ENCODE assay signal across 10 cellular contexts in genomic region chr19:32223595-32224370, GRCh38.
DNase-seq lines count a peak whose midpoint lies in the region; ATAC-seq, FAIRE-seq and TF ChIP-seq lines count a peak whose summit lies in the region.
"Had no signal": no experiment of that assay in that cellular context is flagged by ENCODE, and none has a peak within 500 bp of the region (broad histone marks: within the 10 kb centered on the region; RNA-seq: fewer than 3 reads in every experiment).

No MANE protein-coding gene starts in this region.

- H3K27ac ChIP-seq in K562 (ENCODE audit: extremely low read depth, low read depth, low read length) (no peak overlapping the region), mesodermal cell (ENCODE audit: low read depth, low read length, severe bottlenecking) (no peak overlapping the region), RWPE1 (no peak overlapping the region)
- H3K27ac ChIP-seq: esophagus squamous epithelium, PC-9 had no signal

- intact Hi-C loops in K562 (cut with micrococcal nuclease), result loop anchor here (2.0 to 10.0 kb wide), 2 partner anchors 549 to 1541 kb away; no protein-coding TSS in a partner anchor

- TF ChIP-seq POLR2A in K562 (conservative IDR thresholded peaks at IDR 0.05), result no peak

- TF ChIP-seq CTCF in K562 (IDR thresholded peaks at IDR 0.05 in 2 of 3, conservative IDR thresholded peaks at IDR 0.05 in 1 of 3; ENCODE audit: insufficient read depth in 2 of 3, low read depth in 1 of 3, low read length in 3 of 3), result no peak
- no peak for TF ChIP-seq CTCF in RWPE1 (conservative IDR thresholded peaks at IDR 0.05; ENCODE audit: low read depth)
- no peak for TF ChIP-seq CTCF in GM13976 (IDR thresholded peaks at IDR 0.05; ENCODE audit: borderline replicate concordance, control extremely low read depth, extremely low read depth, insufficient read depth, missing control alignments)

- no peak for TF ChIP-seq RAD21 in K562 (CRISPR knock-in tag; conservative IDR thresholded peaks at IDR 0.05 in 1 of 2, IDR thresholded peaks at IDR 0.05 in 1 of 2)

- H3K9me3 ChIP-seq in K562 (replicated peaks; ENCODE audit: control insufficient read depth, insufficient read depth, low read depth, low read length) (no peaks in the 10 kb centered on the region), mesodermal cell (ENCODE audit: control insufficient read depth, low read length) (no peaks in the 10 kb centered on the region)
- H3K9me3 ChIP-seq: esophagus squamous epithelium had no signal

- WGBS in K562 (ENCODE audit: insufficient coverage, low coverage, missing lambda C conversion rate), result 12% methylated on average over 29 of the region's 29 CpGs
- WGBS in mesodermal cell (ENCODE audit: insufficient coverage in 2 of 2), 2 experiments, result 35 to 52% methylated on average over 19 to 29 of the region's 29 CpGs

- H3K9me1 ChIP-seq in K562 (ENCODE audit: control insufficient read depth, insufficient read depth, low read length), result no peaks in the 10 kb centered on the region

- H3K27me3 ChIP-seq in K562 (ENCODE audit: control insufficient read depth in 2 of 2, insufficient read depth in 2 of 2, low read length in 2 of 2), result peaks cover 2 to 22% of the 10 kb centered on the region in 2 experiments; a peak in 3 of 5 replicates

- H3K4me2 ChIP-seq in K562 (ENCODE audit: insufficient read depth, low read length), result no peak overlapping the region
- H3K4me2 ChIP-seq: PC-9 had no signal

- no TSS peak for BruUV-seq in K562 (replicated peaks; lab: Mats Ljungman, UMichigan)

- no peak for TF ChIP-seq EP300 in K562 (IDR thresholded peaks at IDR 0.05; ENCODE audit: low read length)

- H3K79me2 ChIP-seq in K562 (ENCODE audit: control insufficient read depth, insufficient read depth, low read length), result no peaks in the 10 kb centered on the region

- DNase-seq in stimulated activated CD4-positive, alpha-beta T cell treated with anti-CD3 and anti-CD28 coated beads, Interleukin-15, amount 100 ng/mL, for 24 hours, result peak; percentile 11
- DNase-seq in stimulated activated CD4-positive, alpha-beta T cell treated with anti-CD3 and anti-CD28 coated beads, Interleukin-4, amount 100 ng/mL, for 24 hours, result no peak
- DNase-seq in K562 (ENCODE audit: extremely low read depth in 1 of 4, low spot score in 3 of 4), result no peak
- no peak for DNase-seq in RWPE1 (ENCODE audit: low spot score)
- DNase-seq in urothelium cell line (ENCODE audit: low spot score), result no peak
- DNase-seq in GOT3 (lab: John Stamatoyannopoulos, UW), result no peak
- no peak for DNase-seq in GM13976 (ENCODE audit: low spot score)
- DNase-seq: esophagus squamous epithelium had no signal

- H4K20me1 ChIP-seq in K562 (replicated peaks; ENCODE audit: control insufficient read depth, insufficient read depth, low read length), result no peaks in the 10 kb centered on the region

- POLR2A ChIA-PET in K562 (lab: Yijun Ruan, JAX) (interaction anchor here (0.7 to 1.2 kb wide), 2 partner anchors 51 to 1552 kb away, joined by 3 read pairs; no protein-coding TSS in a partner anchor), RWPE1 (lab: Yijun Ruan, JAX; ENCODE audit: low non-redundant PET) (no interaction called here)

- H2AFZ ChIP-seq in K562 (ENCODE audit: low read depth, low read length), result no peak overlapping the region
- H2AFZ ChIP-seq: PC-9 had no signal

- H3K4me1 ChIP-seq in K562 (replicated peaks in 1 of 2; ENCODE audit: control insufficient read depth in 2 of 2, insufficient read depth in 2 of 2, low read length in 2 of 2) (peaks cover 0 to 10% of the 10 kb centered on the region in 2 experiments; a peak in 1 of 5 replicates), mesodermal cell (ENCODE audit: control insufficient read depth, insufficient read depth, low read length, poor library complexity, severe bottlenecking) (no peaks in the 10 kb centered on the region)

- CTCF ChIA-PET in K562 (lab: Yijun Ruan, JAX; ENCODE audit: low intra/inter-chr PET ratio) (interaction anchor here (2.0 kb wide), 1 partner anchor 1439 kb away, joined by 11 read pairs; no protein-coding TSS in a partner anchor), RWPE1 (lab: Yijun Ruan, JAX) (interaction anchor here (0.7 to 1.8 kb wide), 5 partner anchors 95 to 1561 kb away, joined by 3 to 14 read pairs (median 4); no protein-coding TSS in a partner anchor)

- no peak overlapping the region for H3K4me3 ChIP-seq in K562
- peak overlapping the region; percentile 3 for H3K4me3 ChIP-seq in mesodermal cell (ENCODE audit: extremely low read depth, insufficient read depth, low read length, poor library complexity, severe bottlenecking)
- H3K4me3 ChIP-seq: PC-9 had no signal

- peak; percentile 54 for ATAC-seq in K562

- in situ Hi-C loops in K562 (cut with MboI), result loop anchor here (10.0 kb wide), 1 partner anchor 1539 kb away; no protein-coding TSS in a partner anchor
- in situ Hi-C loops in GM13976 (cut with MboI; ENCODE audit: low sequenced_read_pairs, unreplicated experiment), result loop anchor here (10.0 kb wide), 1 partner anchor 1539 kb away; no protein-coding TSS in a partner anchor

- FAIRE-seq in K562 (lab: Jason Lieb, UNC) (no peak), urothelium cell line (lab: Jason Lieb, UNC) (no peak)

- H3K36me3 ChIP-seq in K562 (ENCODE audit: control insufficient read depth, insufficient read depth, low read length) (no peaks in the 10 kb centered on the region), mesodermal cell (ENCODE audit: control insufficient read depth, insufficient read depth, low read length) (no peaks in the 10 kb centered on the region)
- H3K36me3 ChIP-seq: esophagus squamous epithelium had no signal

- H3K9ac ChIP-seq in K562 (ENCODE audit: insufficient read depth in 1 of 2, low read depth in 2 of 2, low read length in 2 of 2), result no peak overlapping the region

TF ChIP-seq in K562, 482 proteins besides CTCF, POLR2A, EP300 and RAD21:
- TF ChIP-seq ATF2 (CRISPR knock-in tag; IDR thresholded peaks at IDR 0.05), result no peak
- TF ChIP-seq HNRNPLL (IDR thresholded peaks at IDR 0.05; ENCODE audit: low read depth, low read length, poor library complexity, severe bottlenecking), result no peak
- TF ChIP-seq SRSF1 (IDR thresholded peaks at IDR 0.05; ENCODE audit: low read depth, low read length), result no peak
- TF ChIP-seq MED1 (CRISPR knock-in tag; IDR thresholded peaks at IDR 0.05; ENCODE audit: borderline replicate concordance), result no peak
- TF ChIP-seq MCM2 (IDR thresholded peaks at IDR 0.05; ENCODE audit: low read depth), result no peak
- no peak for TF ChIP-seq HNRNPUL1 (IDR thresholded peaks at IDR 0.05; ENCODE audit: low read length)
- TF ChIP-seq NFIX (CRISPR knock-in tag; IDR thresholded peaks at IDR 0.05; ENCODE audit: low read depth), result no peak
- TF ChIP-seq C11orf30 (IDR thresholded peaks at IDR 0.05; ENCODE audit: low read depth), result no peak
TF ChIP-seq in K562: peak in this region for 0.
